In the genomic region with DNA sequence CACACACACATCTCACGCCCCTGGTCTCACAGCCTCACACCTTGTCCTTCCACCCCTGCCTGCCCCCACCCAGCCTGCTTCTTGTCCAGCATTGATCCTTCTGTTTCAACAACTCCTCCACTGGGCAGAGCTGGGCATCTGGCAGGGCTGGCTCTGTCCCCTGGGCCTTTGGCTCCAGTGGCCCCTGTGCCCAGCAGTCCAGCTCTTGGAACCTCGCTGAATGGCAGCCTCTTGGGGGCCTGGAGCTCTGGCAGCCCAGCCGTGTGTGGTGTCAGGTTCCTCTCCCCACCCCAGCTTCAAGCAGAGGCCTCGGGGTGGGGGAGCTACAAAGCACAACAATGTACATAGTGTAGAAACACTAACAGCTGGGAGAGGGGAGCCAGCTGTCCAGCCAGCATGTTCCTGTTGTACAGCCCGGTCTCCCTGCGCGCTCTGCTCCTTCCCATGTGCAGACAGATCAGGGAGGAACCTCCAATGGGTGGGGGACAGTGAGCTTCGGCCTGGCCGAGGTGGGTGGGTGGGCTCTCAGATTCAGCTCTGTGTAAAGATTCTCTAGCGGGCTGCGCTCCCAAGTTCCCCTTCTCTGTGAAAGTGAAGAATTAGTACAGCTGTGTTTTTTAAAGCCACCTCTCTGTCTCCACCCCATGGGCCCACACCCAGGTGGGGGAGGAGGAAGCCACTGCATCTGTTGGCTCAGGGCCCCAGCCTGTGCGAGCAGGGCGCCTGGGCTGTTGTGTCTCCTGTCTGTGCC, we compare ENCODE assay signal across 8 cellular contexts. TPM values are rescaled to one million over a fixed set of nuclear protein-coding genes. Genes with fewer than 3 reads are reported as not detected.
DNase-seq lines count a peak whose midpoint lies in the region; ATAC-seq and TF ChIP-seq lines count a peak whose summit lies in the region.

No MANE protein-coding gene starts in this region.

- peak overlapping the region; percentile 61 for H2AFZ ChIP-seq in IMR-90 (replicated peaks; ENCODE audit: low read length, poor library complexity)

- H3K9me3 ChIP-seq in IMR-90 (ENCODE audit: control insufficient read depth, insufficient read depth, low read length), result no peaks in the 10 kb centered on the region
- H3K9me3 ChIP-seq in adipocyte (ENCODE audit: control insufficient read depth, low read length), result no peaks in the 10 kb centered on the region

- peak overlapping the region; percentile 58 for H3K18ac ChIP-seq in IMR-90 (ENCODE audit: low read depth, low read length)

- peak overlapping the region; percentile 33; the same call in 1 of the 2 replicates for H4K5ac ChIP-seq in IMR-90 (ENCODE audit: low read depth, low read length)

- H3K27ac Mint-ChIP-seq in stimulated activated memory B cell treated with anti-CD40 and anti-IgM and Interleukin-4, amounts not matched to agents 10 μg/mL and 1 μg/mL and 100 μg/mL, for 72 hours, result peak overlapping the region; percentile 63

- H4K20me1 ChIP-seq in IMR-90 (ENCODE audit: insufficient read depth, low read length), result peaks cover 6% of the 10 kb centered on the region

- in situ Hi-C loops in IMR-90 (cut with MboI; ENCODE audit: low sequenced_read_pairs), result no loop called here

- H4K8ac ChIP-seq in IMR-90 (ENCODE audit: low read depth in 2 of 2, low read length in 2 of 2), result peak overlapping the region in 1 of 2 experiments; percentile 63; a peak in 1 of 4 replicates

- POLR2A ChIA-PET in IMR-90 (lab: Charles Lee; ENCODE audit: unreplicated experiment), result no interaction called here

- H3K79me1 ChIP-seq in IMR-90 (ENCODE audit: low read depth in 1 of 2, low read length in 2 of 2), result peaks cover 0 to 9% of the 10 kb centered on the region in 2 experiments; a peak in 2 of 4 replicates

- no peaks in the 10 kb centered on the region for H3K27me3 ChIP-seq in IMR-90 (ENCODE audit: control insufficient read depth, insufficient read depth, low read length)
- H3K27me3 ChIP-seq in adipocyte (replicated peaks; ENCODE audit: control insufficient read depth, insufficient read depth, low read length), result no peaks in the 10 kb centered on the region

- no CpG with 5 or more reads among the region's 13 CpGs for WGBS in IMR-90 (ENCODE audit: extremely low coverage in 2 of 2, insufficient read length in 1 of 2), 2 experiments

- TF ChIP-seq POLR2A in IMR-90 (IDR thresholded peaks at IDR 0.05; ENCODE audit: low read depth, low read length), result no peak

- H2AK5ac ChIP-seq in IMR-90 (ENCODE audit: low read depth, low read length), result peak overlapping the region; percentile 90

- H3K9me1 ChIP-seq in IMR-90 (ENCODE audit: insufficient read depth, low read length), result peaks cover 23% of the 10 kb centered on the region

- H4K91ac ChIP-seq in IMR-90 (ENCODE audit: insufficient read depth, low read depth, low read length), result peak overlapping the region; percentile 65

- H3K4me1 Mint-ChIP-seq in stimulated activated memory B cell treated with anti-CD40 and anti-IgM and Interleukin-4, amounts not matched to agents 10 μg/mL and 1 μg/mL and 100 μg/mL, for 72 hours, result peaks cover 52% of the 10 kb centered on the region

- ATAC-seq in IMR-90 (ENCODE audit: low read depth) (peak; percentile 82), GM21529 (IDR thresholded peaks at IDR 0.05; ENCODE audit: unreplicated experiment) (no peak)
- ATAC-seq in stimulated activated memory B cell treated with anti-CD40 and anti-IgM and Interleukin-4, amounts not matched to agents 10 μg/mL and 1 μg/mL and 100 μg/mL, for 72 hours, result peak; percentile 69

- H2BK120ac ChIP-seq in IMR-90 (ENCODE audit: low read depth, low read length), result peak overlapping the region; percentile 64

- peak overlapping the region; percentile 50; the same call in 1 of the 2 replicates for H3K23ac ChIP-seq in IMR-90 (ENCODE audit: low read depth, low read length)

- H3K4me1 ChIP-seq in IMR-90 (ENCODE audit: control insufficient read depth, insufficient read depth, low read length) (peaks cover 33% of the 10 kb centered on the region), adipocyte (ENCODE audit: control insufficient read depth, insufficient read depth, low read length) (peaks cover 38% of the 10 kb centered on the region)

- no peak overlapping the region for H3K56ac ChIP-seq in IMR-90 (ENCODE audit: extremely low read depth, insufficient read depth, low read length)

- H3K4ac ChIP-seq in IMR-90 (ENCODE audit: low read depth, low read length), result peak overlapping the region; percentile 81

- dilution Hi-C loops in IMR-90 (cut with HindIII; ENCODE audit: low sequenced_read_pairs, unreplicated experiment), result no loop called here

- intact Hi-C loops in IMR-90 (cut with micrococcal nuclease), result loop anchor here (2.0 kb wide), 1 partner anchor 29 kb away; a partner anchor contains a TSS

- peak; percentile 8 for DNase-seq in DMS153 (lab: John Stamatoyannopoulos, UW)
- DNase-seq in DMS153 treated with DMSO at 0.1 percent for 48 hours (lab: John Stamatoyannopoulos, UW; ENCODE audit: unreplicated experiment), result no peak
- DNase-seq in IMR-90, result peak; percentile 77
- DNase-seq in adipocyte (ENCODE audit: low read depth), result peak; percentile 87
- DNase-seq in hippocampal formation (lab: John Stamatoyannopoulos, UW), result peak; percentile 59 to 68
- no peak for DNase-seq in NCI-H1048 (lab: John Stamatoyannopoulos, UW)

- H3K9ac ChIP-seq in IMR-90 (ENCODE audit: low read depth, low read length) (peak overlapping the region; percentile 14; the same call in 1 of the 2 replicates), adipocyte (ENCODE audit: low read length) (peak overlapping the region; percentile 42)

- H3K4me3 Mint-ChIP-seq in stimulated activated memory B cell treated with anti-CD40 and anti-IgM and Interleukin-4, amounts not matched to agents 10 μg/mL and 1 μg/mL and 100 μg/mL, for 72 hours, result peak overlapping the region; percentile 2

- TF ChIP-seq RAD21 in IMR-90 (IDR thresholded peaks at IDR 0.05; ENCODE audit: low read length), result no peak

- H3K4me3 ChIP-seq in IMR-90 (ENCODE audit: insufficient read depth, low read depth, low read length), result no peak overlapping the region
- H3K4me3 ChIP-seq in adipocyte (ENCODE audit: low read length), result no peak overlapping the region

- peak overlapping the region; percentile 73 for H2AK9ac ChIP-seq in IMR-90 (replicated peaks; ENCODE audit: low read depth, low read length, poor library complexity)

- H3K27me3 Mint-ChIP-seq in stimulated activated memory B cell treated with anti-CD40 and anti-IgM and Interleukin-4, amounts not matched to agents 10 μg/mL and 1 μg/mL and 100 μg/mL, for 72 hours, result no peaks in the 10 kb centered on the region

- H3K4me2 ChIP-seq in IMR-90 (ENCODE audit: low read depth, low read length), result peak overlapping the region; percentile 48

- no peak overlapping the region; the same call in 2 of the 3 replicates for H2BK15ac ChIP-seq in IMR-90 (ENCODE audit: low read depth, low read length)

- CTCF ChIA-PET in IMR-90 (lab: Yijun Ruan, JAX), result interaction anchor here (0.9 kb wide), 1 partner anchor 17 kb away, joined by 4 read pairs; no protein-coding TSS in a partner anchor

- H2BK5ac ChIP-seq in IMR-90 (ENCODE audit: low read depth, low read length, poor library complexity, severe bottlenecking), result peak overlapping the region; percentile 73

- H3K36me3 ChIP-seq in IMR-90 (ENCODE audit: control insufficient read depth, insufficient read depth, low read length), result peaks cover 45% of the 10 kb centered on the region
- peaks cover 46% of the 10 kb centered on the region for H3K36me3 ChIP-seq in adipocyte (ENCODE audit: control insufficient read depth, insufficient read depth, low read length, severe bottlenecking)

- H2BK20ac ChIP-seq in IMR-90 (ENCODE audit: low read depth, low read length), result peak overlapping the region; percentile 20; the same call in 1 of the 2 replicates

- H3K9me3 Mint-ChIP-seq in stimulated activated memory B cell treated with anti-CD40 and anti-IgM and Interleukin-4, amounts not matched to agents 10 μg/mL and 1 μg/mL and 100 μg/mL, for 72 hours, result no peaks in the 10 kb centered on the region

- no peak for TF ChIP-seq CTCF in IMR-90 (conservative IDR thresholded peaks at IDR 0.05; ENCODE audit: low read depth, low read length)

- H3K27ac ChIP-seq in IMR-90 (ENCODE audit: insufficient read depth, low read length), result peak overlapping the region; percentile 83

- peaks cover 58% of the 10 kb centered on the region for H3K36me3 Mint-ChIP-seq in stimulated activated memory B cell treated with anti-CD40 and anti-IgM and Interleukin-4, amounts not matched to agents 10 μg/mL and 1 μg/mL and 100 μg/mL, for 72 hours

- BruUV-seq in IMR-90 (replicated peaks; lab: Mats Ljungman, UMichigan), result TSS peak; percentile 71

- peak overlapping the region; percentile 85; the same call in 1 of the 2 replicates for H3K14ac ChIP-seq in IMR-90 (replicated peaks; ENCODE audit: low read depth, low read length)

TF ChIP-seq in IMR-90, 13 proteins besides CTCF, POLR2A, EP300 and RAD21 (continues in another document):
- TF ChIP-seq, protein P1, sequence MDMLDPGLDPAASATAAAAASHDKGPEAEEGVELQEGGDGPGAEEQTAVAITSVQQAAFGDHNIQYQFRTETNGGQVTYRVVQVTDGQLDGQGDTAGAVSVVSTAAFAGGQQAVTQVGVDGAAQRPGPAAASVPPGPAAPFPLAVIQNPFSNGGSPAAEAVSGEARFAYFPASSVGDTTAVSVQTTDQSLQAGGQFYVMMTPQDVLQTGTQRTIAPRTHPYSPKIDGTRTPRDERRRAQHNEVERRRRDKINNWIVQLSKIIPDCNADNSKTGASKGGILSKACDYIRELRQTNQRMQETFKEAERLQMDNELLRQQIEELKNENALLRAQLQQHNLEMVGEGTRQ (IDR thresholded peaks at IDR 0.05; ENCODE audit: low read depth, low read length), result no peak
- TF ChIP-seq FOS (IDR thresholded peaks at IDR 0.05; ENCODE audit: low read depth, low read length) (no peak), MXI1 (IDR thresholded peaks at IDR 0.05; ENCODE audit: borderline replicate concordance, low read depth, low read length) (peak; percentile 90)
- TF ChIP-seq, protein P2, sequence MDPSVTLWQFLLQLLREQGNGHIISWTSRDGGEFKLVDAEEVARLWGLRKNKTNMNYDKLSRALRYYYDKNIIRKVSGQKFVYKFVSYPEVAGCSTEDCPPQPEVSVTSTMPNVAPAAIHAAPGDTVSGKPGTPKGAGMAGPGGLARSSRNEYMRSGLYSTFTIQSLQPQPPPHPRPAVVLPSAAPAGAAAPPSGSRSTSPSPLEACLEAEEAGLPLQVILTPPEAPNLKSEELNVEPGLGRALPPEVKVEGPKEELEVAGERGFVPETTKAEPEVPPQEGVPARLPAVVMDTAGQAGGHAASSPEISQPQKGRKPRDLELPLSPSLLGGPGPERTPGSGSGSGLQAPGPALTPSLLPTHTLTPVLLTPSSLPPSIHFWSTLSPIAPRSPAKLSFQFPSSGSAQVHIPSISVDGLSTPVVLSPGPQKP (IDR thresholded peaks at IDR 0.05; ENCODE audit: borderline replicate concordance, low read depth, low read length), result no peak

RNA-seq across cellular contexts. Expression of a gene that starts 19.4 kb away (rescaled TPM):
- total RNA-seq in IMR-90 (2012; rRNA removed), result 2.8 and 3.0 TPM in 2 replicates
- polyA plus RNA-seq in IMR-90 (2012; rRNA removed), result 22.9 and 24.0 TPM in 2 replicates
- polyA plus RNA-seq in IMR-90 (2012; cell fraction: cytosol; rRNA removed), result 6.2 and 11.7 TPM in 2 replicates
- polyA plus RNA-seq in IMR-90 (2012; cell fraction: nucleus; rRNA removed; ENCODE audit: low replicate concordance), result 98.7 and 169 TPM in 2 replicates

RNA-seq across cellular contexts. Expression of a gene that starts 28.4 kb away (rescaled TPM):
- total RNA-seq in IMR-90 (2012; rRNA removed), result 3,396 and 3,430 TPM in 2 replicates
- polyA plus RNA-seq in IMR-90 (2012; rRNA removed), result 4,788 and 4,883 TPM in 2 replicates
- 3,102 and 3,821 TPM in 2 replicates for polyA plus RNA-seq in IMR-90 (2012; cell fraction: cytosol; rRNA removed)
- polyA plus RNA-seq in IMR-90 (2012; cell fraction: nucleus; rRNA removed; ENCODE audit: low replicate concordance), result 630 and 1,845 TPM in 2 replicates

Comparison
In these comparisons a context has a peak if more than half of its experiments do, and no peak if none do; other contexts are left out.
1. DNase-seq: peak in DMS153 (single experiment), IMR-90 (single experiment), adipocyte (single experiment) and hippocampal formation (2 of 2); none in DMS153 treated with DMSO at 0.1 percent for 48 hours (single experiment) and NCI-H1048 (single experiment).